In genomic region chr6:148051-148984, GRCh38 we compare ENCODE assay signal across 7 cellular contexts.
DNase-seq lines count a peak whose midpoint lies in the region; ATAC-seq and TF ChIP-seq lines count a peak whose summit lies in the region.
"Not testable (repeated sequence)": the region's sequence is repeated elsewhere in the genome, so short reads cannot be mapped to it uniquely, and the experiment has no call there.

No MANE protein-coding gene starts in this region.

- not testable (repeated sequence) for H2BK12ac ChIP-seq in trophoblast cell (ENCODE audit: low read length)

- H3K27me3 ChIP-seq in Loucy (ENCODE audit: insufficient read depth, low read length, poor library complexity, severe bottlenecking); foreskin keratinocyte; trophoblast cell (ENCODE audit: insufficient read depth, low read length): not testable (repeated sequence)

- not testable (repeated sequence) for H3K36me3 ChIP-seq in Loucy (ENCODE audit: insufficient read depth, low read length); trophoblast cell (ENCODE audit: control insufficient read depth in 1 of 2, insufficient read depth in 2 of 2, low read length in 2 of 2)

- not testable (repeated sequence) for H3K27ac Mint-ChIP-seq in activated T-helper 2 cell treated with anti-CD3 and anti-CD28 coated beads, Interferon-gamma antibody, Interleukin-2, Interleukin-4, amounts not matched to agents 10 μg/mL and 5 μg/mL and 100 μg/mL, durations not matched to agents 14 hours and 24 hours and 36 hours

- ATAC-seq in GM18517 (IDR thresholded peaks at IDR 0.05; ENCODE audit: unreplicated experiment) (peak; percentile 92), HG02642 (IDR thresholded peaks at IDR 0.05; ENCODE audit: poor library complexity, unreplicated experiment) (peak; percentile 98), foreskin keratinocyte (peak; percentile 81)

- not testable (repeated sequence) for H2AFZ ChIP-seq in Loucy (ENCODE audit: low read length); trophoblast cell (ENCODE audit: insufficient read depth, low read length, poor library complexity)

- H3K9me3 Mint-ChIP-seq in activated T-helper 2 cell treated with anti-CD3 and anti-CD28 coated beads, Interferon-gamma antibody, Interleukin-2, Interleukin-4, amounts not matched to agents 10 μg/mL and 5 μg/mL and 100 μg/mL, durations not matched to agents 14 hours and 24 hours and 36 hours, result not testable (repeated sequence)

- H3K4ac ChIP-seq in trophoblast cell (ENCODE audit: low read depth, low read length), result not testable (repeated sequence)

- H3K4me1 Mint-ChIP-seq in activated T-helper 2 cell treated with anti-CD3 and anti-CD28 coated beads, Interferon-gamma antibody, Interleukin-2, Interleukin-4, amounts not matched to agents 10 μg/mL and 5 μg/mL and 100 μg/mL, durations not matched to agents 14 hours and 24 hours and 36 hours (ENCODE audit: low read depth), result peaks cover 30% of the 10 kb centered on the region

- H3K23ac ChIP-seq in trophoblast cell (ENCODE audit: low read length), result not testable (repeated sequence)

- H3K36me3 Mint-ChIP-seq in activated T-helper 2 cell treated with anti-CD3 and anti-CD28 coated beads, Interferon-gamma antibody, Interleukin-2, Interleukin-4, amounts not matched to agents 10 μg/mL and 5 μg/mL and 100 μg/mL, durations not matched to agents 14 hours and 24 hours and 36 hours (ENCODE audit: low read depth), result not testable (repeated sequence)

- H4K12ac ChIP-seq in trophoblast cell (ENCODE audit: low read depth, low read length), result not testable (repeated sequence)

- not testable (repeated sequence) for H3K79me2 ChIP-seq in Loucy (ENCODE audit: insufficient read depth, low read length); trophoblast cell (ENCODE audit: control insufficient read depth, insufficient read depth, low read length, poor library complexity)

- H3K14ac ChIP-seq in trophoblast cell (ENCODE audit: low read length), result not testable (repeated sequence)

- H3K27me3 Mint-ChIP-seq in activated T-helper 2 cell treated with anti-CD3 and anti-CD28 coated beads, Interferon-gamma antibody, Interleukin-2, Interleukin-4, amounts not matched to agents 10 μg/mL and 5 μg/mL and 100 μg/mL, durations not matched to agents 14 hours and 24 hours and 36 hours (ENCODE audit: low read depth), result not testable (repeated sequence)

- not testable (repeated sequence) for H3K79me1 ChIP-seq in trophoblast cell (ENCODE audit: low read length)

- H3K9me3 ChIP-seq in Loucy (ENCODE audit: insufficient read depth, low read depth, low read length); trophoblast cell (ENCODE audit: insufficient read depth, low read depth, low read length): not testable (repeated sequence)

- not testable (repeated sequence) for H2AK5ac ChIP-seq in trophoblast cell (ENCODE audit: low read length)

- not testable (repeated sequence) for H2BK5ac ChIP-seq in trophoblast cell (ENCODE audit: low read depth, low read length, poor library complexity)

- not testable (repeated sequence) for H3K4me3 ChIP-seq in Loucy (ENCODE audit: low read length, poor library complexity, severe bottlenecking); trophoblast cell (ENCODE audit: low read depth, low read length)

- not testable (repeated sequence) for H3K27ac ChIP-seq in foreskin keratinocyte; trophoblast cell (ENCODE audit: low read depth, low read length)

- H4K91ac ChIP-seq in trophoblast cell (ENCODE audit: low read depth, low read length), result not testable (repeated sequence)

- not testable (repeated sequence) for H3K4me3 Mint-ChIP-seq in activated T-helper 2 cell treated with anti-CD3 and anti-CD28 coated beads, Interferon-gamma antibody, Interleukin-2, Interleukin-4, amounts not matched to agents 10 μg/mL and 5 μg/mL and 100 μg/mL, durations not matched to agents 14 hours and 24 hours and 36 hours (ENCODE audit: low read depth)

- WGBS in trophoblast cell (ENCODE audit: extremely low coverage, insufficient coverage, insufficient read length), result no CpG with 5 or more reads among the region's 61 CpGs

- not testable (repeated sequence) for H3K9me2 ChIP-seq in Loucy (replicated peaks; ENCODE audit: low read depth, low read length)

- H3K4me2 ChIP-seq in Loucy (ENCODE audit: low read depth, low read length, poor library complexity, severe bottlenecking); trophoblast cell (ENCODE audit: low read length): not testable (repeated sequence)

- peaks cover 38% of the 10 kb centered on the region for H3K4me1 ChIP-seq in Loucy (ENCODE audit: insufficient read depth, low read length, poor library complexity, severe bottlenecking)
- not testable (repeated sequence) for H3K4me1 ChIP-seq in foreskin keratinocyte; trophoblast cell (ENCODE audit: control insufficient read depth in 1 of 2, insufficient read depth in 2 of 2, low read length in 2 of 2)

- H2BK120ac ChIP-seq in trophoblast cell (ENCODE audit: insufficient read depth, low read length, poor library complexity), result not testable (repeated sequence)

- not testable (repeated sequence) for H3K18ac ChIP-seq in trophoblast cell (ENCODE audit: low read length)

- peak; percentile 23 for DNase-seq in SW480 (ENCODE audit: low spot score)
- DNase-seq in activated T-helper 2 cell treated with anti-CD3 and anti-CD28 coated beads, Interferon-gamma antibody, Interleukin-2, Interleukin-4, amounts not matched to agents 10 μg/mL and 5 μg/mL and 100 μg/mL, durations not matched to agents 14 hours and 24 hours and 36 hours (ENCODE audit: low spot score), result peak; percentile 84
- DNase-seq in foreskin keratinocyte, result not testable (repeated sequence)
- DNase-seq in trophoblast cell, result peak; percentile 46 to 56

- not testable (repeated sequence) for H4K20me1 ChIP-seq in Loucy (ENCODE audit: insufficient read depth, low read length, poor library complexity, severe bottlenecking)

- H3F3A ChIP-seq in Loucy (ENCODE audit: low read depth), result not testable (repeated sequence)

- TF ChIP-seq CTCF in Loucy (conservative IDR thresholded peaks at IDR 0.05; ENCODE audit: low read length) (peak; percentile 70), foreskin keratinocyte (conservative IDR thresholded peaks at IDR 0.05) (peak; percentile 73)

- H3K9ac ChIP-seq in Loucy (ENCODE audit: low read depth, low read length, poor library complexity, severe bottlenecking); trophoblast cell (ENCODE audit: low read length): not testable (repeated sequence)

- intact Hi-C loops in activated T-helper 2 cell treated with anti-CD3 and anti-CD28 coated beads, Interferon-gamma antibody, Interleukin-2, Interleukin-4, amounts not matched to agents 10 μg/mL and 5 μg/mL and 100 μg/mL, durations not matched to agents 14 hours and 24 hours and 36 hours (cut with micrococcal nuclease), result not testable (repeated sequence)

- not testable (repeated sequence) for H4K8ac ChIP-seq in trophoblast cell (ENCODE audit: low read depth, low read length)
